ENCODE assay signal across 1 cellular context in the genomic region with DNA sequence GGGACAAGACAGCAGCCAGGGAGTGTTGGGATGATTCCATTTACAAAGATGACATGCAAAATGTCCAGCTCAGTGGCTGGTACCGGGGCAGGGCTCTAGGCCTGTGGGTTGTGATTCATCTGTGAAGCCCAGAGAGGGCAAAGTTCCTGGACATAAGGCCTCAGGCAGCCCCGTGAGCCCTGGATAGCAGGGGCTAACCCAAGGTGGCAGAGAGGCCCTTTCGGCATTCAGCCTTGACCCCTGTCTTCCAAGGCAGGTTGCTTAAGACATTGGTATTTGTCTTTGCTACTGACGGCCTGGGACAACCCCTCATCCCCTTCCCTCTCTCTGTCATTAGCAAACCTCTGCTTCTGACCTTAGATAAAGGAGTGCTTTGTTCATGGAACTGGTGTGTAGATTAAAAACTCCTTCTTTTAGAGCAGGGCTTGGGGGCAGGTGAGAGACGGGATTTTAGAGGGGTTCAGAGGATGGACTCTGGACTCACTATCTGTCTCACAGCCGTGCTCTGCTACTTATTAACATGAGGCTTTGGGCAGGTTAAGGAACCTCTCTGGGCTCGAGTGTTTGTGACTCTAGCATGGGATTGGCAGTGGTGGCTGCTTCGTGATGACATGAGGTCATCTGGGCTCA.
A peak's percentile ranks its signal among the peaks of the same experiment; 100 is the strongest.
TF ChIP-seq lines count a peak whose summit lies in the region.

No MANE protein-coding gene starts in this region.

TF ChIP-seq in GM12878, 131 proteins besides CTCF, POLR2A, EP300 and RAD21:
- TF ChIP-seq CHD2 (IDR thresholded peaks at IDR 0.05; ENCODE audit: borderline replicate concordance, low read depth, low read length), result no peak
- TF ChIP-seq, protein P1, sequence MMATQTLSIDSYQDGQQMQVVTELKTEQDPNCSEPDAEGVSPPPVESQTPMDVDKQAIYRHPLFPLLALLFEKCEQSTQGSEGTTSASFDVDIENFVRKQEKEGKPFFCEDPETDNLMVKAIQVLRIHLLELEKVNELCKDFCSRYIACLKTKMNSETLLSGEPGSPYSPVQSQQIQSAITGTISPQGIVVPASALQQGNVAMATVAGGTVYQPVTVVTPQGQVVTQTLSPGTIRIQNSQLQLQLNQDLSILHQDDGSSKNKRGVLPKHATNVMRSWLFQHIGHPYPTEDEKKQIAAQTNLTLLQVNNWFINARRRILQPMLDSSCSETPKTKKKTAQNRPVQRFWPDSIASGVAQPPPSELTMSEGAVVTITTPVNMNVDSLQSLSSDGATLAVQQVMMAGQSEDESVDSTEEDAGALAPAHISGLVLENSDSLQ (IDR thresholded peaks at IDR 0.05), result 0 out of 2 replicates have a peak, but pooled peaks have one; percentile 14
